Comparison of ENCODE assay signal across 29 cellular contexts in genomic region chr6:127844529-127844928, GRCh38. TPM values are rescaled to one million over a fixed set of nuclear protein-coding genes. Genes with fewer than 3 reads are reported as not detected.
"Had no signal": no experiment of that assay in that cellular context is flagged by ENCODE, and none has a peak within 500 bp of the region (broad histone marks: within the 10 kb centered on the region; RNA-seq: fewer than 3 reads in every experiment).

No MANE protein-coding gene starts in this region.

- H3K27me3 ChIP-seq: colonic mucosa, esophagus squamous epithelium, gastroesophageal sphincter, heart left ventricle, hepatocyte, neutrophil, right atrium auricular region, tibial nerve, upper lobe of left lung had no signal

- H3K4me2 ChIP-seq: hepatocyte, smooth muscle cell had no signal

- H3K36me3 ChIP-seq: colonic mucosa, esophagus squamous epithelium, gastroesophageal sphincter, heart left ventricle, neutrophil, right atrium auricular region, thoracic aorta, tibial nerve, upper lobe of left lung had no signal

- H3K4me1 ChIP-seq: colonic mucosa, esophagus squamous epithelium, foreskin keratinocyte, gastroesophageal sphincter, heart left ventricle, parathyroid adenoma, right atrium auricular region, tibial nerve, upper lobe of left lung had no signal

- H3K9me3 ChIP-seq: colonic mucosa, esophagus squamous epithelium, gastroesophageal sphincter, neutrophil, right atrium auricular region, thoracic aorta, tibial nerve, upper lobe of left lung had no signal

- H3K4me3 ChIP-seq: colonic mucosa, esophagus squamous epithelium, gastroesophageal sphincter, heart left ventricle, hepatocyte, lung, right atrium auricular region, smooth muscle cell, thoracic aorta, tibial nerve, upper lobe of left lung had no signal

- ATAC-seq: effector memory CD8-positive, alpha-beta T cell; foreskin keratinocyte; gastroesophageal sphincter; heart left ventricle; left lobe of liver; natural killer cell; sciatic nerve; stimulated activated effector memory CD8-positive, alpha-beta T cell treated with anti-CD3 and anti-CD28 coated beads, Interleukin-12 subunit alpha, Interleukin-12 subunit beta, amount 100 ng/mL, for 72 hours had no signal

- DNase-seq: colonic mucosa; effector memory CD8-positive, alpha-beta T cell; erythroblast; esophagus squamous epithelium; foreskin keratinocyte; heart left ventricle; kidney; natural killer cell; stimulated activated CD4-positive, alpha-beta T cell treated with anti-CD3 and anti-CD28 coated beads, Interleukin-12 subunit alpha, Interleukin-12 subunit beta, amount 100 ng/mL, for 4 hours; stimulated activated CD4-positive, alpha-beta T cell treated with anti-CD3 and anti-CD28 coated beads, Interleukin-1b, Interleukin-23, amount 100 ng/mL, for 48 hours; stimulated activated CD4-positive, alpha-beta T cell treated with anti-CD3 and anti-CD28 coated beads, Interleukin-4, amount 100 ng/mL, for 1 hour; stimulated activated naive CD4-positive, alpha-beta T cell treated with Interleukin-2 at 50 U/mL for 16 hours; upper lobe of left lung had no signal

- H3K27ac ChIP-seq: colonic mucosa, esophagus squamous epithelium, foreskin keratinocyte, gastroesophageal sphincter, heart left ventricle, hepatocyte, neutrophil, parathyroid adenoma, right atrium auricular region, thoracic aorta, tibial nerve, upper lobe of left lung had no signal

- H2AFZ ChIP-seq: hepatocyte, parathyroid adenoma had no signal

- H3K9ac ChIP-seq: parathyroid adenoma had no signal

RNA-seq across cellular contexts. Expression of gene THEMIS, which starts 56.3 kb away (rescaled TPM):
- total RNA-seq: chondrocyte, dermis microvascular lymphatic vessel endothelial cell, foreskin keratinocyte, hepatocyte, progenitor cell of endocrine pancreas, smooth muscle cell had no signal
- polyA plus RNA-seq: foreskin keratinocyte, hepatocyte, neural cell, smooth muscle cell had no signal
